36 cellular contexts compared by ENCODE assay signal in the genomic region with DNA sequence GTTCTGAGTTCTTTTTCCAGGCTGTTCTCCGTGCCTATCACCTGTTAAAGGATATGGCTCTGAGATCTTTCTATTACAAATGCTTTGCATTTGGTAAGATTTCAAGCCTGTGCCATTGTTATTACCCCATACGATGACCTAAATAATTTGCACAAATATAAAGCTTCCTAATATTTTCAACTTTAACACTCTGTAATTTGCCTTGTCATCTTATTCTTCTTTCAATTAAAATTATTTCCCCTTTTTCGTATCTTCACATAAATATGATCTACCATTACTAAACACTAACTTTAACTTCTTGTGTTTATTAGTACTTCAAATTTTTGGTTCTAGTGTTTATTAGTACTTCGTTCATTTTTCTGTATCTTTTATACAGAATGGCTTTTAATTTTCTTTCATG. TPM values are rescaled to one million over a fixed set of nuclear protein-coding genes. Genes with fewer than 3 reads are reported as not detected.
"Had no signal": no experiment of that assay in that cellular context is flagged by ENCODE, and none has a peak within 500 bp of the region (broad histone marks: within the 10 kb centered on the region; RNA-seq: fewer than 3 reads in every experiment).

No MANE protein-coding gene starts in this region.

- H3K36me3 ChIP-seq: ascending aorta, breast epithelium, cardiac muscle cell, colonic mucosa, gastrocnemius medialis, heart left ventricle, WERI-Rb-1 had no signal

- H3K4me3 Mint-ChIP-seq: activated B cell treated with CpG ODN at 0.5 μM for 24 hours; activated CD8-positive, alpha-beta T cell treated with anti-CD3 and anti-CD28 coated beads for 36 hours; activated naive CD8-positive, alpha-beta T cell treated with anti-CD3 and anti-CD28 coated beads, Interleukin-2, amount 10 ng/mL, durations not matched to agents 7 days and 5 days; activated T-cell treated with anti-CD3 and anti-CD28 coated beads, Interleukin-2, amount 50 U/mL, for 4 hours; activated T-helper 17 cell treated with anti-CD3 and anti-CD28 coated beads, Interleukin-2, amount 50 U/mL, for 72 hours; brain; T-helper 17 cell; T-helper 2 cell treated with Interferon-gamma antibody and Interleukin-4, amounts not matched to agents 5 μg/mL and 100 μg/mL, for 36 hours had no signal

- FAIRE-seq: endometrium, endothelial cell of umbilical vein had no signal

- ATAC-seq: activated CD4-positive, CD25-positive, alpha-beta regulatory T cell treated with anti-CD3 and anti-CD28 coated beads, Interleukin-2, amount 50 U/mL, for 24 hours; activated CD8-positive, alpha-beta T cell treated with anti-CD3 and anti-CD28 coated beads for 36 hours; activated T-cell treated with anti-CD3 and anti-CD28 coated beads, Interleukin-2, amount 50 U/mL, for 4 hours; activated T-helper 17 cell treated with anti-CD3 and anti-CD28 coated beads, Interleukin-2, amount 50 U/mL, for 72 hours; esophagus mucosa; gastrocnemius medialis; heart left ventricle; T-helper 17 cell had no signal

- H3K27ac ChIP-seq: ascending aorta, breast epithelium, cardiac muscle cell, colonic mucosa, epithelial cell of prostate, gastrocnemius medialis, heart left ventricle, WERI-Rb-1 had no signal

- H3K9me3 ChIP-seq: ascending aorta, colonic mucosa, gastrocnemius medialis had no signal

- H3K27me3 ChIP-seq: ascending aorta, breast epithelium, colonic mucosa had no signal

- DNase-seq: activated B cell treated with CpG ODN at 0.5 μM for 24 hours; activated CD4-positive, alpha-beta T cell treated with anti-CD3 and anti-CD28 coated beads for 48 hours; activated CD4-positive, alpha-beta T cell treated with anti-CD3 and anti-CD28 coated beads, Interleukin-2, amount 50 U/mL, for 1 hour; activated CD4-positive, alpha-beta T cell treated with anti-CD3 and anti-CD28 coated beads, Interleukin-2, amount 50 U/mL, for 48 hours; activated CD8-positive, alpha-beta memory T cell treated with anti-CD3 and anti-CD28 coated beads for 24 hours; activated CD8-positive, alpha-beta T cell treated with anti-CD3 and anti-CD28 coated beads for 36 hours; activated effector memory CD4-positive, alpha-beta T cell treated with Interleukin-2 at 50 U/mL for 16 hours; activated gamma-delta T cell treated with Interleukin-2 at 50 U/mL for 16 hours; activated naive CD4-positive, alpha-beta T cell treated with anti-CD3 and anti-CD28 coated beads, Interleukin-2, amount 50 U/mL, for 16 hours; activated naive CD4-positive, alpha-beta T cell treated with Interleukin-2 at 50 U/mL for 16 hours; activated naive CD8-positive, alpha-beta T cell treated with anti-CD3 and anti-CD28 coated beads, Interleukin-2, amount 10 ng/mL, durations not matched to agents 7 days and 5 days; activated T-cell treated with anti-CD3 and anti-CD28 coated beads, Interleukin-2, amount 50 U/mL, for 4 hours; central memory CD4-positive, alpha-beta T cell; cerebellar nuclear complex; colonic mucosa; effector CD8-positive, alpha-beta T cell; foreskin fibroblast; gastrocnemius medialis; glutamatergic neuron; heart left ventricle; T-helper 1 cell; T-helper 17 cell; T1000; WERI-Rb-1 had no signal

- H3K4me3 ChIP-seq: ascending aorta, breast epithelium, cardiac muscle cell, colonic mucosa, gastrocnemius medialis, heart left ventricle had no signal

- H3K4me1 ChIP-seq: ascending aorta, breast epithelium, colonic mucosa, gastrocnemius medialis had no signal

- H3K27ac Mint-ChIP-seq: activated B cell treated with CpG ODN at 0.5 μM for 24 hours; activated CD8-positive, alpha-beta T cell treated with anti-CD3 and anti-CD28 coated beads for 36 hours; activated naive CD8-positive, alpha-beta T cell treated with anti-CD3 and anti-CD28 coated beads, Interleukin-2, amount 10 ng/mL, durations not matched to agents 7 days and 5 days; activated T-helper 17 cell treated with anti-CD3 and anti-CD28 coated beads, Interleukin-2, amount 50 U/mL, for 72 hours; brain; T-helper 17 cell; T-helper 2 cell treated with Interferon-gamma antibody and Interleukin-4, amounts not matched to agents 5 μg/mL and 100 μg/mL, for 36 hours had no signal

RNA-seq across cellular contexts. Expression of a gene that starts 17.1 kb away (rescaled TPM):
- total RNA-seq: ascending aorta had no signal

RNA-seq across cellular contexts. Expression of a gene that starts 45.7 kb away (rescaled TPM):
- total RNA-seq: activated B cell treated with CpG ODN at 0.5 μM for 24 hours; activated CD8-positive, alpha-beta T cell treated with anti-CD3 and anti-CD28 coated beads for 36 hours; activated naive CD8-positive, alpha-beta T cell treated with anti-CD3 and anti-CD28 coated beads, Interleukin-2, amount 10 ng/mL, durations not matched to agents 7 days and 5 days; ascending aorta; breast epithelium; colonic mucosa; dermis microvascular lymphatic vessel endothelial cell; endothelial cell of umbilical vein; esophagus mucosa; gastrocnemius medialis; T-helper 17 cell had no signal
- polyA plus RNA-seq: cardiac muscle cell, endothelial cell of umbilical vein, heart left ventricle had no signal
